10 cellular contexts compared by ENCODE assay signal in the genomic region with DNA sequence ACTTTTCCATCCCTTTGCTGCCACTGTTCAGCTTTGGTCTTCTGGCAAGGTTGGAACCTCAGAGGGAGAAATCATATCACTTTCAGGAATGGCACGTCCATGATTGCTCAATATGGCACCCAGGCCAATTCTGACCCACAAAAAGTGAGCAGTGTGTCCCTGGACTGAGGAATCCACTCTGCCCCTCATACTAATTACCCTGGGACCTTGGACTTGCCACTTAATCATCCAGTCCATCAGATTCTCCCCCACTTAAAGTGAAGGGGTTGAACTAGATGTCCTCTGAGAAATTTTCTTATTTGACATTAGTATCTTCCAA.
"Had no signal": no experiment of that assay in that cellular context is flagged by ENCODE, and none has a peak within 500 bp of the region (broad histone marks: within the 10 kb centered on the region; RNA-seq: fewer than 3 reads in every experiment).

No MANE protein-coding gene starts in this region.

- H3K4me1 ChIP-seq: HAP-1 had no signal

- H3K4me3 ChIP-seq: GM23338, HAP-1 had no signal

- H3K4me1 Mint-ChIP-seq: GM23338, IgD-negative memory B cell had no signal

- H3K27ac Mint-ChIP-seq: GM23338, HFFc6, IgD-negative memory B cell had no signal

- H3K4me2 ChIP-seq: GM23338 had no signal

- H3K4me3 Mint-ChIP-seq: GM23338, HFFc6, IgD-negative memory B cell had no signal

- H3K9me3 Mint-ChIP-seq: GM23338, HFFc6, IgD-negative memory B cell had no signal

- DNase-seq: HFFc6, KG1 had no signal

- FAIRE-seq: H1, H54, HepG2 had no signal

- ATAC-seq: GM23338, HCT116, HepG2 had no signal

- H3K36me3 Mint-ChIP-seq: IgD-negative memory B cell had no signal

- H3K36me3 ChIP-seq: HAP-1 had no signal

- H3K9me3 ChIP-seq: HAP-1 had no signal

- H2AFZ ChIP-seq: GM23338 had no signal

- H3K27ac ChIP-seq: HL-60 had no signal
